9 cellular contexts compared by ENCODE assay signal in the genomic region with DNA sequence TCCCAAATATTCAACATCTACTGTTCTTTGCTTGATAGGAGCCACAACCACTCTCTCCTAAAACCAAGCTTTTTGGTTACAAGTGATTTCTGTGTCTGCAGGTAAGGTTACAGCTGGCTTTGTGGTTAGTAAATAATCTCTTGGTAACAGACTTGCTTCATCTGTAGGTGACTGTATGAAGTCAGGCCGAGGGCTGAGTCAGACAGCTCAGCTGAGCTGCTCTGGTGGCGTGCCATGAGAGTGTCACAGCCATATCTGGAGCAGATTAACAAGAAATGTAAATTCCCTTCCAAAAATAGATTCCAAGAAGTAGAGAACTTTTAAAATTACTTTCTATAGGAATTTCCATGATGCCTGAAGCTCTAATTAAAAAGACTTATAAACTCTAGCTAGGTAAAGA. TPM values are rescaled to one million over a fixed set of nuclear protein-coding genes. Genes with fewer than 3 reads are reported as not detected.
DNase-seq lines count a peak whose midpoint lies in the region; ATAC-seq, FAIRE-seq and TF ChIP-seq lines count a peak whose summit lies in the region.
"Had no signal": no experiment of that assay in that cellular context is flagged by ENCODE, and none has a peak within 500 bp of the region (broad histone marks: within the 10 kb centered on the region; RNA-seq: fewer than 3 reads in every experiment).

No MANE protein-coding gene starts in this region.

- POLR2A ChIA-PET in WTC11 (lab: Charles Lee): no interaction called here

- intact Hi-C loops in cardiac septum (cut with DNase I): no loop called here

- no peaks in the 10 kb centered on the region for H3K27me3 Mint-ChIP-seq in WTC11 (ENCODE audit: low read depth)

- DNase-seq in GM03348 (ENCODE audit: low spot score) (peak; percentile 75), HTR-8/SVneo (ENCODE audit: insufficient read length, low spot score) (peak; percentile 46), cardiac septum (ENCODE audit: low spot score) (peak; percentile 88), NCI-H510A (lab: John Stamatoyannopoulos, UW) (no peak), WTC11 (ENCODE audit: low spot score) (no peak)
- DNase-seq in effector CD8-positive, alpha-beta T cell (lab: John Stamatoyannopoulos, UW): no peak
- DNase-seq in stimulated activated naive CD4-positive, alpha-beta T cell treated with Interleukin-2 at 50 U/mL for 16 hours (lab: John Stamatoyannopoulos, UW): no peak
- DNase-seq: activated naive CD8-positive, alpha-beta T cell treated with anti-CD3 and anti-CD28 coated beads, Interleukin-2, amount 10 ng/mL, durations not matched to agents 7 days and 5 days had no signal

- CTCF ChIA-PET in WTC11 (lab: Charles Lee): no interaction called here

- ATAC-seq in GM21619 (IDR thresholded peaks at IDR 0.05; ENCODE audit: unreplicated experiment) (peak; percentile 93), WTC11 (no peak)

- no peak for TF ChIP-seq CTCF in WTC11 (IDR thresholded peaks at IDR 0.05)

- no peak overlapping the region for H3K27ac Mint-ChIP-seq in WTC11
- H3K27ac Mint-ChIP-seq: activated naive CD8-positive, alpha-beta T cell treated with anti-CD3 and anti-CD28 coated beads, Interleukin-2, amount 10 ng/mL, durations not matched to agents 7 days and 5 days had no signal

- H3K36me3 Mint-ChIP-seq in WTC11: no peaks in the 10 kb centered on the region
- H3K36me3 Mint-ChIP-seq: activated naive CD8-positive, alpha-beta T cell treated with anti-CD3 and anti-CD28 coated beads, Interleukin-2, amount 10 ng/mL, durations not matched to agents 7 days and 5 days had no signal

- no peaks in the 10 kb centered on the region for H3K4me1 Mint-ChIP-seq in WTC11
- H3K4me1 Mint-ChIP-seq: activated naive CD8-positive, alpha-beta T cell treated with anti-CD3 and anti-CD28 coated beads, Interleukin-2, amount 10 ng/mL, durations not matched to agents 7 days and 5 days had no signal

- H3K9me3 Mint-ChIP-seq in WTC11: peaks cover 6% of the 10 kb centered on the region; the same call in 1 of the 2 replicates
- H3K9me3 Mint-ChIP-seq: activated naive CD8-positive, alpha-beta T cell treated with anti-CD3 and anti-CD28 coated beads, Interleukin-2, amount 10 ng/mL, durations not matched to agents 7 days and 5 days had no signal

- peak; percentile 92 for FAIRE-seq in HTR-8/SVneo (lab: Jason Lieb, UNC)

- H3K4me3 Mint-ChIP-seq in WTC11: no peak overlapping the region
- H3K4me3 Mint-ChIP-seq: activated naive CD8-positive, alpha-beta T cell treated with anti-CD3 and anti-CD28 coated beads, Interleukin-2, amount 10 ng/mL, durations not matched to agents 7 days and 5 days had no signal

TF ChIP-seq in WTC11, 78 proteins besides CTCF, POLR2A, EP300 and RAD21 (continues in another document):
- TF ChIP-seq FOXJ3 (CRISPR knock-in tag; IDR thresholded peaks at IDR 0.05; ENCODE audit: borderline replicate concordance) (no peak), TCF7 (CRISPR knock-in tag; IDR thresholded peaks at IDR 0.05; ENCODE audit: low read depth) (no peak), SOX15 (CRISPR knock-in tag; IDR thresholded peaks at IDR 0.05) (no peak), ATF1 (CRISPR knock-in tag; IDR thresholded peaks at IDR 0.05) (no peak), TEAD4 (CRISPR knock-in tag; IDR thresholded peaks at IDR 0.05) (no peak), EMX1 (CRISPR knock-in tag; IDR thresholded peaks at IDR 0.05) (no peak), ESRRA (CRISPR knock-in tag; IDR thresholded peaks at IDR 0.05; ENCODE audit: borderline replicate concordance) (no peak), ZNF121 (CRISPR knock-in tag; IDR thresholded peaks at IDR 0.05) (no peak)
- TF ChIP-seq, protein P1, sequence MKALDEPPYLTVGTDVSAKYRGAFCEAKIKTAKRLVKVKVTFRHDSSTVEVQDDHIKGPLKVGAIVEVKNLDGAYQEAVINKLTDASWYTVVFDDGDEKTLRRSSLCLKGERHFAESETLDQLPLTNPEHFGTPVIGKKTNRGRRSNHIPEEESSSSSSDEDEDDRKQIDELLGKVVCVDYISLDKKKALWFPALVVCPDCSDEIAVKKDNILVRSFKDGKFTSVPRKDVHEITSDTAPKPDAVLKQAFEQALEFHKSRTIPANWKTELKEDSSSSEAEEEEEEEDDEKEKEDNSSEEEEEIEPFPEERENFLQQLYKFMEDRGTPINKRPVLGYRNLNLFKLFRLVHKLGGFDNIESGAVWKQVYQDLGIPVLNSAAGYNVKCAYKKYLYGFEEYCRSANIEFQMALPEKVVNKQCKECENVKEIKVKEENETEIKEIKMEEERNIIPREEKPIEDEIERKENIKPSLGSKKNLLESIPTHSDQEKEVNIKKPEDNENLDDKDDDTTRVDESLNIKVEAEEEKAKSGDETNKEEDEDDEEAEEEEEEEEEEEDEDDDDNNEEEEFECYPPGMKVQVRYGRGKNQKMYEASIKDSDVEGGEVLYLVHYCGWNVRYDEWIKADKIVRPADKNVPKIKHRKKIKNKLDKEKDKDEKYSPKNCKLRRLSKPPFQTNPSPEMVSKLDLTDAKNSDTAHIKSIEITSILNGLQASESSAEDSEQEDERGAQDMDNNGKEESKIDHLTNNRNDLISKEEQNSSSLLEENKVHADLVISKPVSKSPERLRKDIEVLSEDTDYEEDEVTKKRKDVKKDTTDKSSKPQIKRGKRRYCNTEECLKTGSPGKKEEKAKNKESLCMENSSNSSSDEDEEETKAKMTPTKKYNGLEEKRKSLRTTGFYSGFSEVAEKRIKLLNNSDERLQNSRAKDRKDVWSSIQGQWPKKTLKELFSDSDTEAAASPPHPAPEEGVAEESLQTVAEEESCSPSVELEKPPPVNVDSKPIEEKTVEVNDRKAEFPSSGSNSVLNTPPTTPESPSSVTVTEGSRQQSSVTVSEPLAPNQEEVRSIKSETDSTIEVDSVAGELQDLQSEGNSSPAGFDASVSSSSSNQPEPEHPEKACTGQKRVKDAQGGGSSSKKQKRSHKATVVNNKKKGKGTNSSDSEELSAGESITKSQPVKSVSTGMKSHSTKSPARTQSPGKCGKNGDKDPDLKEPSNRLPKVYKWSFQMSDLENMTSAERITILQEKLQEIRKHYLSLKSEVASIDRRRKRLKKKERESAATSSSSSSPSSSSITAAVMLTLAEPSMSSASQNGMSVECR (CRISPR knock-in tag; IDR thresholded peaks at IDR 0.05; ENCODE audit: borderline replicate concordance): no peak
- TF ChIP-seq, protein P2, sequence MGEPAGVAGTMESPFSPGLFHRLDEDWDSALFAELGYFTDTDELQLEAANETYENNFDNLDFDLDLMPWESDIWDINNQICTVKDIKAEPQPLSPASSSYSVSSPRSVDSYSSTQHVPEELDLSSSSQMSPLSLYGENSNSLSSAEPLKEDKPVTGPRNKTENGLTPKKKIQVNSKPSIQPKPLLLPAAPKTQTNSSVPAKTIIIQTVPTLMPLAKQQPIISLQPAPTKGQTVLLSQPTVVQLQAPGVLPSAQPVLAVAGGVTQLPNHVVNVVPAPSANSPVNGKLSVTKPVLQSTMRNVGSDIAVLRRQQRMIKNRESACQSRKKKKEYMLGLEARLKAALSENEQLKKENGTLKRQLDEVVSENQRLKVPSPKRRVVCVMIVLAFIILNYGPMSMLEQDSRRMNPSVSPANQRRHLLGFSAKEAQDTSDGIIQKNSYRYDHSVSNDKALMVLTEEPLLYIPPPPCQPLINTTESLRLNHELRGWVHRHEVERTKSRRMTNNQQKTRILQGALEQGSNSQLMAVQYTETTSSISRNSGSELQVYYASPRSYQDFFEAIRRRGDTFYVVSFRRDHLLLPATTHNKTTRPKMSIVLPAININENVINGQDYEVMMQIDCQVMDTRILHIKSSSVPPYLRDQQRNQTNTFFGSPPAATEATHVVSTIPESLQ (CRISPR knock-in tag; IDR thresholded peaks at IDR 0.05): no peak
- TF ChIP-seq, protein P3, sequence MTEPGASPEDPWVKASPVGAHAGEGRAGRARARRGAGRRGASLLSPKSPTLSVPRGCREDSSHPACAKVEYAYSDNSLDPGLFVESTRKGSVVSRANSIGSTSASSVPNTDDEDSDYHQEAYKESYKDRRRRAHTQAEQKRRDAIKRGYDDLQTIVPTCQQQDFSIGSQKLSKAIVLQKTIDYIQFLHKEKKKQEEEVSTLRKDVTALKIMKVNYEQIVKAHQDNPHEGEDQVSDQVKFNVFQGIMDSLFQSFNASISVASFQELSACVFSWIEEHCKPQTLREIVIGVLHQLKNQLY (CRISPR knock-in tag; IDR thresholded peaks at IDR 0.05): no peak
- TF ChIP-seq, protein P4, sequence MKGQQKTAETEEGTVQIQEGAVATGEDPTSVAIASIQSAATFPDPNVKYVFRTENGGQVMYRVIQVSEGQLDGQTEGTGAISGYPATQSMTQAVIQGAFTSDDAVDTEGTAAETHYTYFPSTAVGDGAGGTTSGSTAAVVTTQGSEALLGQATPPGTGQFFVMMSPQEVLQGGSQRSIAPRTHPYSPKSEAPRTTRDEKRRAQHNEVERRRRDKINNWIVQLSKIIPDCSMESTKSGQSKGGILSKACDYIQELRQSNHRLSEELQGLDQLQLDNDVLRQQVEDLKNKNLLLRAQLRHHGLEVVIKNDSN (CRISPR knock-in tag; IDR thresholded peaks at IDR 0.05): no peak
- TF ChIP-seq, protein P5, sequence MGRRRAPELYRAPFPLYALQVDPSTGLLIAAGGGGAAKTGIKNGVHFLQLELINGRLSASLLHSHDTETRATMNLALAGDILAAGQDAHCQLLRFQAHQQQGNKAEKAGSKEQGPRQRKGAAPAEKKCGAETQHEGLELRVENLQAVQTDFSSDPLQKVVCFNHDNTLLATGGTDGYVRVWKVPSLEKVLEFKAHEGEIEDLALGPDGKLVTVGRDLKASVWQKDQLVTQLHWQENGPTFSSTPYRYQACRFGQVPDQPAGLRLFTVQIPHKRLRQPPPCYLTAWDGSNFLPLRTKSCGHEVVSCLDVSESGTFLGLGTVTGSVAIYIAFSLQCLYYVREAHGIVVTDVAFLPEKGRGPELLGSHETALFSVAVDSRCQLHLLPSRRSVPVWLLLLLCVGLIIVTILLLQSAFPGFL (CRISPR knock-in tag; IDR thresholded peaks at IDR 0.05; ENCODE audit: borderline replicate concordance): no peak

RNA-seq across cellular contexts. Expression of a gene that starts 23.7 kb away (rescaled TPM):
- total RNA-seq in cardiac septum (not detected), WTC11 (2021) (not detected in 3 replicates)
- total RNA-seq: activated naive CD8-positive, alpha-beta T cell treated with anti-CD3 and anti-CD28 coated beads, Interleukin-2, amount 10 ng/mL, durations not matched to agents 7 days and 5 days had no signal

Comparison
In these comparisons a context has a peak if more than half of its experiments do, and no peak if none do; other contexts are left out.
1. DNase-seq: peak in GM03348 (single experiment), HTR-8/SVneo (single experiment) and cardiac septum (single experiment); none in effector CD8-positive, alpha-beta T cell (single experiment), stimulated activated naive CD4-positive, alpha-beta T cell treated with Interleukin-2 at 50 U/mL for 16 hours (single experiment), NCI-H510A (single experiment) and WTC11 (single experiment).